ENCODE assay signal across 20 cellular contexts in genomic region chr7:89104748-89105685, GRCh38.
DNase-seq lines count a peak whose midpoint lies in the region; ATAC-seq, FAIRE-seq and TF ChIP-seq lines count a peak whose summit lies in the region.
"Had no signal": no experiment of that assay in that cellular context is flagged by ENCODE, and none has a peak within 500 bp of the region (broad histone marks: within the 10 kb centered on the region; RNA-seq: fewer than 3 reads in every experiment).

No MANE protein-coding gene starts in this region.

- 0 out of 2 replicates have a peak overlapping the region, but pooled peaks have one; percentile 26 for H2AFZ ChIP-seq in PC-3 (ENCODE audit: low read length)
- no peak overlapping the region for H2AFZ ChIP-seq in H1 (ENCODE audit: low read length)
- H2AFZ ChIP-seq: PC-9 had no signal

- DNase-seq in DMS53 (lab: John Stamatoyannopoulos, UW) (peak; percentile 10), DMS53 treated with DMSO at 0.1 percent for 48 hours (lab: John Stamatoyannopoulos, UW; ENCODE audit: unreplicated experiment) (no peak), PC-3 (peak; percentile 70), H1 (ENCODE audit: low read depth in 1 of 2, low spot score in 2 of 2) (no peak), urothelium cell line (ENCODE audit: low spot score) (peak; percentile 18), T-cell (no peak)
- DNase-seq in activated naive CD8-positive, alpha-beta T cell treated with anti-CD3 and anti-CD28 coated beads for 36 hours, result no peak
- DNase-seq in naive thymus-derived CD8-positive, alpha-beta T cell, result no peak
- DNase-seq: Calu3; CD4-positive, CD25-positive, alpha-beta regulatory T cell; DMS79 treated with DMSO at 0.1 percent for 48 hours; GF-D8; NCI-H1436 treated with DMSO at 0.1 percent for 48 hours; NCI-H2081; NCI-H2227 treated with DMSO at 0.1 percent for 48 hours; NCI-H526 treated with DMSO at 0.1 percent for 48 hours; NK-92 treated with Interleukin-12 subunit alpha and Interleukin-12 subunit beta, amount 100 ng/mL, for 24 hours; PC-9 had no signal

- no TSS peak for BruUV-seq in PC-3 (replicated peaks; lab: Mats Ljungman, UMichigan)

- no peak overlapping the region for H3K23ac ChIP-seq in H1 (ENCODE audit: insufficient read length)

- H2BK5ac ChIP-seq in H1 (ENCODE audit: low read depth, low read length), result no peak overlapping the region

- no peaks in the 10 kb centered on the region for H3K79me1 ChIP-seq in H1 (ENCODE audit: low read depth, low read length)

- no peak for TF ChIP-seq POLR2A in H1 (IDR thresholded peaks at IDR 0.05; ENCODE audit: control extremely low read depth in 1 of 2, low read depth in 2 of 2, low read length in 2 of 2)

- H3K4me1 Mint-ChIP-seq in T-cell, result no peaks in the 10 kb centered on the region
- H3K4me1 Mint-ChIP-seq in activated naive CD8-positive, alpha-beta T cell treated with anti-CD3 and anti-CD28 coated beads for 36 hours, result no peaks in the 10 kb centered on the region
- H3K4me1 Mint-ChIP-seq in naive thymus-derived CD8-positive, alpha-beta T cell, result peaks cover 0 to 2% (median 0%) of the 10 kb centered on the region in 4 donors
- H3K4me1 Mint-ChIP-seq: CD4-positive, CD25-positive, alpha-beta regulatory T cell had no signal

- H3K27me3 ChIP-seq in PC-3 (ENCODE audit: low read length), result no peaks in the 10 kb centered on the region
- no peaks in the 10 kb centered on the region for H3K27me3 ChIP-seq in H1 (replicated peaks in 1 of 4; ENCODE audit: control insufficient read depth in 3 of 4, extremely low read depth in 1 of 4, insufficient read depth in 3 of 4, low read length in 3 of 4)

- no peak for TF ChIP-seq EP300 in H1 (IDR thresholded peaks at IDR 0.05; ENCODE audit: borderline replicate concordance in 1 of 2, low read depth in 2 of 2, low read length in 2 of 2)

- H3K79me2 ChIP-seq in PC-3 (ENCODE audit: low read length), result no peaks in the 10 kb centered on the region
- no peaks in the 10 kb centered on the region for H3K79me2 ChIP-seq in H1 (ENCODE audit: control insufficient read depth in 1 of 2, insufficient read depth in 2 of 2, low read length in 2 of 2)

- H3K27me3 Mint-ChIP-seq in T-cell, result peaks cover 0 to 9% of the 10 kb centered on the region in 2 donors
- no peaks in the 10 kb centered on the region for H3K27me3 Mint-ChIP-seq in activated naive CD8-positive, alpha-beta T cell treated with anti-CD3 and anti-CD28 coated beads for 36 hours
- peaks cover 0 to 16% (median 3%) of the 10 kb centered on the region in 5 donors for H3K27me3 Mint-ChIP-seq in naive thymus-derived CD8-positive, alpha-beta T cell
- H3K27me3 Mint-ChIP-seq: CD4-positive, CD25-positive, alpha-beta regulatory T cell had no signal

- no peaks in the 10 kb centered on the region for H3K9me2 ChIP-seq in PC-3 (replicated peaks; ENCODE audit: low read length)

- H4K8ac ChIP-seq in H1 (ENCODE audit: extremely low read depth, insufficient read depth, low read length), result no peak overlapping the region

- H3F3A ChIP-seq in PC-3 (ENCODE audit: low read length, unreplicated experiment), result no peaks in the 10 kb centered on the region

- H3K23me2 ChIP-seq in H1 (ENCODE audit: low read depth, low read length), result no peaks in the 10 kb centered on the region

- H3K4me3 ChIP-seq in PC-3 (ENCODE audit: low read length), result no peak overlapping the region
- no peak overlapping the region for H3K4me3 ChIP-seq in H1 (ENCODE audit: extremely low read depth in 1 of 4, insufficient read depth in 2 of 4, low read depth in 3 of 4, low read length in 4 of 4)
- H3K4me3 ChIP-seq: HAP-1, PC-9 had no signal

- 93% methylated on average over 6 of the region's 6 CpGs; no CpG with 5 or more reads in 1 of the 2 experiments for whole genome bisulfite sequencing in H1 (ENCODE audit: extremely low coverage in 1 of 2, insufficient coverage in 1 of 2, insufficient read length in 1 of 2, insufficient replicate concordance in 2 of 2, low coverage in 1 of 2, low lambda C conversion rate in 2 of 2, missing lambda C conversion rate in 1 of 2), 2 experiments

- H3K36me3 Mint-ChIP-seq in T-cell, result no peaks in the 10 kb centered on the region
- H3K36me3 Mint-ChIP-seq in activated naive CD8-positive, alpha-beta T cell treated with anti-CD3 and anti-CD28 coated beads for 36 hours, result no peaks in the 10 kb centered on the region
- no peaks in the 10 kb centered on the region for H3K36me3 Mint-ChIP-seq in naive thymus-derived CD8-positive, alpha-beta T cell
- H3K36me3 Mint-ChIP-seq: CD4-positive, CD25-positive, alpha-beta regulatory T cell had no signal

- no peak overlapping the region for H3K14ac ChIP-seq in H1 (ENCODE audit: insufficient read length)

- POLR2A ChIA-PET in PC-3 (lab: Charles Lee; ENCODE audit: unreplicated experiment), result no interaction called here
- POLR2A ChIA-PET in H1 (lab: Charles Lee; ENCODE audit: partially characterized antibody), result no interaction called here
- POLR2A ChIA-PET in T-cell (lab: Charles Lee), result no interaction called here
- POLR2A ChIA-PET in naive thymus-derived CD8-positive, alpha-beta T cell (lab: Charles Lee), result no interaction called here

- H4K91ac ChIP-seq in H1 (replicated peaks; ENCODE audit: insufficient read length, low read length), result no peak overlapping the region

- no peak overlapping the region for H3K4me3 Mint-ChIP-seq in T-cell
- no peak overlapping the region for H3K4me3 Mint-ChIP-seq in activated naive CD8-positive, alpha-beta T cell treated with anti-CD3 and anti-CD28 coated beads for 36 hours
- no peak overlapping the region for H3K4me3 Mint-ChIP-seq in naive thymus-derived CD8-positive, alpha-beta T cell
- H3K4me3 Mint-ChIP-seq: CD4-positive, CD25-positive, alpha-beta regulatory T cell had no signal

- H2BK15ac ChIP-seq in H1 (ENCODE audit: low read length), result no peak overlapping the region

- no peak overlapping the region for H2BK120ac ChIP-seq in H1 (replicated peaks; ENCODE audit: low read depth, low read length)

- H2BK12ac ChIP-seq in H1 (ENCODE audit: low read depth, low read length), result no peak overlapping the region; the same call in 1 of the 2 replicates

- no peak overlapping the region for H3K56ac ChIP-seq in H1 (replicated peaks; ENCODE audit: insufficient read length, low read depth, low read length)

- peaks cover 0 to 6% (median 0%) of the 10 kb centered on the region in 3 donors for H3K9me3 Mint-ChIP-seq in T-cell
- H3K9me3 Mint-ChIP-seq in activated naive CD8-positive, alpha-beta T cell treated with anti-CD3 and anti-CD28 coated beads for 36 hours, result no peaks in the 10 kb centered on the region
- H3K9me3 Mint-ChIP-seq in naive thymus-derived CD8-positive, alpha-beta T cell, result no peaks in the 10 kb centered on the region

- H3K9ac ChIP-seq in PC-3 (ENCODE audit: low read length) (peak overlapping the region; percentile 9; the same call in 1 of the 2 replicates), H1 (replicated peaks in 1 of 4; ENCODE audit: extremely low read depth in 1 of 4, low read depth in 3 of 4, low read length in 3 of 4) (no peak overlapping the region)

- no peak overlapping the region for H3K4ac ChIP-seq in H1 (replicated peaks; ENCODE audit: insufficient read length, low read depth, low read length)

- H3K27ac ChIP-seq in PC-3 (ENCODE audit: low read length), result peak overlapping the region; percentile 79
- H3K27ac ChIP-seq in H1 (ENCODE audit: low read depth, low read length), result no peak overlapping the region
- H3K27ac ChIP-seq: 22Rv1, PC-9 had no signal

- CTCF ChIA-PET in PC-3 (lab: Charles Lee) (no interaction called here), H1 (lab: Charles Lee; ENCODE audit: partially characterized antibody) (no interaction called here), T-cell (lab: Charles Lee) (no interaction called here)

- FAIRE-seq in H1 (lab: Jason Lieb, UNC) (no peak), urothelium cell line (lab: Jason Lieb, UNC) (no peak)

- intact Hi-C loops in PC-3 (cut with micrococcal nuclease), result no loop called here

- H2BK20ac ChIP-seq in H1 (ENCODE audit: low read length), result no peak overlapping the region

- H2AK5ac ChIP-seq in H1 (ENCODE audit: low read depth, low read length), result no peak overlapping the region

- H3K4me1 ChIP-seq in PC-3 (ENCODE audit: insufficient read depth, low read length) (peaks cover 20% of the 10 kb centered on the region), H1 (replicated peaks in 1 of 4; ENCODE audit: control insufficient read depth in 3 of 4, insufficient read depth in 4 of 4, low read length in 3 of 4) (peaks cover 0 to 3% (median 1%) of the 10 kb centered on the region in 4 experiments; a peak in 1 of 7 replicates)
- H3K4me1 ChIP-seq: HAP-1 had no signal

- H3K36me3 ChIP-seq in PC-3 (ENCODE audit: low read depth, low read length), result no peaks in the 10 kb centered on the region
- no peaks in the 10 kb centered on the region for H3K36me3 ChIP-seq in H1 (ENCODE audit: control insufficient read depth in 2 of 4, insufficient read depth in 4 of 4, low read length in 3 of 4)
- H3K36me3 ChIP-seq: HAP-1 had no signal

- H3K18ac ChIP-seq in H1 (ENCODE audit: extremely low read depth, low read length), result peak overlapping the region; percentile 71; the same call in 1 of the 2 replicates

- peak; percentile 93 for ATAC-seq in PC-3
- no peak for ATAC-seq in T-cell (replicated peaks in 1 of 4)
- ATAC-seq in naive thymus-derived CD8-positive, alpha-beta T cell, result no peak

- H3K9me3 ChIP-seq in PC-3 (ENCODE audit: low read length) (no peaks in the 10 kb centered on the region), H1 (ENCODE audit: insufficient read depth in 2 of 2, low read depth in 1 of 2, low read length in 1 of 2) (no peaks in the 10 kb centered on the region)

- no peak overlapping the region for H4K5ac ChIP-seq in H1 (ENCODE audit: insufficient read length, low read depth, low read length)

- no peak for TF ChIP-seq CTCF in PC-3 (conservative IDR thresholded peaks at IDR 0.05; ENCODE audit: low read depth, low read length)
- no peak for TF ChIP-seq CTCF in H1 (IDR thresholded peaks at IDR 0.05; ENCODE audit: control extremely low read depth in 1 of 3, insufficient read depth in 1 of 3, low read depth in 1 of 3, low read length in 3 of 3)

- H4K20me1 ChIP-seq in PC-3 (ENCODE audit: low read length) (no peaks in the 10 kb centered on the region), H1 (replicated peaks in 1 of 2; ENCODE audit: control insufficient read depth in 1 of 2, insufficient read depth in 2 of 2, low read length in 2 of 2) (no peaks in the 10 kb centered on the region)

- H3K27ac Mint-ChIP-seq in T-cell, result no peak overlapping the region
- no peak overlapping the region for H3K27ac Mint-ChIP-seq in activated naive CD8-positive, alpha-beta T cell treated with anti-CD3 and anti-CD28 coated beads for 36 hours
- no peak overlapping the region for H3K27ac Mint-ChIP-seq in naive thymus-derived CD8-positive, alpha-beta T cell
- H3K27ac Mint-ChIP-seq: CD4-positive, CD25-positive, alpha-beta regulatory T cell had no signal

- TF ChIP-seq RAD21 in H1 (IDR thresholded peaks at IDR 0.05 in 1 of 2, conservative IDR thresholded peaks at IDR 0.05 in 1 of 2; ENCODE audit: low read depth in 2 of 2, low read length in 2 of 2), result no peak

- H3K4me2 ChIP-seq in PC-3 (ENCODE audit: low read length) (peak overlapping the region; percentile 31; the same call in 1 of the 2 replicates), H1 (ENCODE audit: insufficient read depth in 1 of 2, low read depth in 2 of 2, low read length in 2 of 2) (no peak overlapping the region)
- H3K4me2 ChIP-seq: PC-9 had no signal

TF ChIP-seq in H1, 55 proteins besides CTCF, POLR2A, EP300 and RAD21 (continues in another document):
- TF ChIP-seq RFX5 (IDR thresholded peaks at IDR 0.05; ENCODE audit: borderline replicate concordance, low read depth, low read length), result no peak

Comparison
In these comparisons a context has a peak if more than half of its experiments do, and no peak if none do; other contexts are left out.
1. DNase-seq: peak in DMS53 (single experiment), PC-3 (single experiment) and urothelium cell line (single experiment); none in DMS53 treated with DMSO at 0.1 percent for 48 hours (single experiment), H1 (0 of 2), T-cell (0 of 34), activated naive CD8-positive, alpha-beta T cell treated with anti-CD3 and anti-CD28 coated beads for 36 hours (single experiment) and naive thymus-derived CD8-positive, alpha-beta T cell (0 of 10).